In the genomic region with DNA sequence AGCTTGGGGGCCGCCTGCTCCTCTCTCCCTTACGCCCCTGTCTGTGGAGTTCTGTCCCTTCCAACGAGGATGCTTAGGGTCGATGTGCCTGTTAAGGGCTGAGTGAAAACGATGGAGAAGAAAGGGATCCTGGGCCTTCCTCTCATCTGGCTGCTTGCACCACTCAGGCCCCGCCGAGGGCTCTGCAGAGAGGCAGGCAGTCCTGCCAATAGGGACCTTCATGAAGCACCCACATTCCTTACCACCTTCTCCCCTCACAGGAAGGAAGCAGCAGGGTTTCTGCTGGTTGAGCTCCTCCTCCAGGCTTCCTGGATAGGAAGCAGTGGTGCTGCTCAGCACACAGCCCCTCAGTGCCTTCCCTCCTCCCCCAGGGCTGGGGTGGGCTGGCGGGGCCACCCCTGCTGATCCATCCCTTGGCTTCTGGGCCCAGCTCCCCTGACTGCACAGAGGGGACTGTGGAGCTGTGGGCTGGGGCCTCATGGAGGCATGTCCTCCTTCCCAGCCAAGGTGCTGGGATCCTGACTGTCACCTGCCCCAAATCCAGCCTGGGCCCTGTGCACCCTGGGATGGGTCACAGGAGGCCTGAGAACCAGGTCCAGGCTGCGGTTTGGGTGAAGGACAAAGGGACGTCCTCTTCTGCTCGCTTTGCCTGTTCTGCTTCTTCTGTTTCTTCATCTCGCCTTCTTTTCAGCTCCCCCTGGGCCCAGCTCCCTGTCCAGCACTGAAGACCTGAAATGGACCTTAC, we compare ENCODE assay signal across 12 cellular contexts. TPM values are rescaled to one million over a fixed set of nuclear protein-coding genes. Genes with fewer than 3 reads are reported as not detected.
A peak's percentile ranks its signal among the peaks of the same experiment; 100 is the strongest.
DNase-seq lines count a peak whose midpoint lies in the region; FAIRE-seq and TF ChIP-seq lines count a peak whose summit lies in the region.
"Had no signal": no experiment of that assay in that cellular context is flagged by ENCODE, and none has a peak within 500 bp of the region (broad histone marks: within the 10 kb centered on the region; RNA-seq: fewer than 3 reads in every experiment).

No MANE protein-coding gene starts in this region.

- FAIRE-seq in astrocyte (lab: Jason Lieb, UNC) = no peak
- FAIRE-seq: endometrium had no signal

- TF ChIP-seq EP300 in sigmoid colon (IDR thresholded peaks at IDR 0.05) = no peak

- H3K36me3 ChIP-seq in astrocyte (ENCODE audit: insufficient read depth, low read length) (no peaks in the 10 kb centered on the region), sigmoid colon (no peaks in the 10 kb centered on the region)
- no peaks in the 10 kb centered on the region for H3K36me3 ChIP-seq in CD8-positive, alpha-beta memory T cell (ENCODE audit: insufficient read depth, low read length)
- H3K36me3 ChIP-seq: thoracic aorta had no signal

- peaks cover 48% of the 10 kb centered on the region for H3K4me1 Mint-ChIP-seq in activated CD4-positive, alpha-beta T cell treated with anti-CD3 and anti-CD28 coated beads, Interleukin-2, amount 10 ng/mL, durations not matched to agents 24 days and 14 days
- H3K4me1 Mint-ChIP-seq in astrocyte (ENCODE audit: low read depth, unreplicated experiment) = peaks cover 23% of the 10 kb centered on the region
- peaks cover 11 to 31% (median 20%) of the 10 kb centered on the region in 3 donors for H3K4me1 Mint-ChIP-seq in CD8-positive, alpha-beta memory T cell

- H3K9ac ChIP-seq in astrocyte (ENCODE audit: low read length) = peak overlapping the region; percentile 82

- CTCF ChIA-PET in CD8-positive, alpha-beta memory T cell (lab: Charles Lee) = interaction anchor here (1.0 to 1.1 kb wide), 2 partner anchors 11 to 22 kb away, joined by 3 read pairs; no protein-coding TSS in a partner anchor

- H3K4me3 ChIP-seq in astrocyte (ENCODE audit: insufficient read depth, low read depth, low read length) = no peak overlapping the region
- H3K4me3 ChIP-seq in sigmoid colon = no peak overlapping the region
- H3K4me3 ChIP-seq in CD8-positive, alpha-beta memory T cell (ENCODE audit: low read length) = no peak overlapping the region
- H3K4me3 ChIP-seq: thoracic aorta had no signal

- H3K4me1 ChIP-seq in astrocyte (ENCODE audit: insufficient read depth, low read length) (peaks cover 50% of the 10 kb centered on the region), sigmoid colon (peaks cover 0 to 14% (median 13%) of the 10 kb centered on the region in 4 donors)
- H3K4me1 ChIP-seq in CD8-positive, alpha-beta memory T cell (ENCODE audit: insufficient read depth, low read length) = peaks cover 12% of the 10 kb centered on the region

- H3K27me3 ChIP-seq in astrocyte (ENCODE audit: insufficient read depth, low read length) = no peaks in the 10 kb centered on the region
- H3K27me3 ChIP-seq in sigmoid colon = peaks cover 0 to 18% (median 15%) of the 10 kb centered on the region in 3 donors
- H3K27me3 ChIP-seq in CD8-positive, alpha-beta memory T cell (ENCODE audit: insufficient read depth, low read length, poor library complexity, severe bottlenecking) = peaks cover 12% of the 10 kb centered on the region

- H3K4me2 ChIP-seq in astrocyte (ENCODE audit: low read length) = no peak overlapping the region

- no peaks in the 10 kb centered on the region for H4K20me1 ChIP-seq in astrocyte (ENCODE audit: insufficient read depth, low read length)

- H3K27ac ChIP-seq in astrocyte (ENCODE audit: low read depth, low read length) = peak overlapping the region; percentile 82
- H3K27ac ChIP-seq in sigmoid colon = no peak overlapping the region
- no peak overlapping the region for H3K27ac ChIP-seq in CD8-positive, alpha-beta memory T cell (ENCODE audit: low read depth, low read length)
- H3K27ac ChIP-seq: thoracic aorta had no signal

- peaks cover 13% of the 10 kb centered on the region for H3K36me3 Mint-ChIP-seq in activated CD4-positive, alpha-beta T cell treated with anti-CD3 and anti-CD28 coated beads, Interleukin-2, amount 10 ng/mL, durations not matched to agents 24 days and 14 days (ENCODE audit: low read depth)
- peaks cover 4% of the 10 kb centered on the region for H3K36me3 Mint-ChIP-seq in astrocyte (ENCODE audit: low read depth, unreplicated experiment)
- no peaks in the 10 kb centered on the region for H3K36me3 Mint-ChIP-seq in CD8-positive, alpha-beta memory T cell
- H3K36me3 Mint-ChIP-seq: CD4-positive, alpha-beta memory T cell had no signal

- H3K27me3 Mint-ChIP-seq in activated CD4-positive, alpha-beta T cell treated with anti-CD3 and anti-CD28 coated beads, Interleukin-2, amount 10 ng/mL, durations not matched to agents 24 days and 14 days = no peaks in the 10 kb centered on the region
- peaks cover 6% of the 10 kb centered on the region for H3K27me3 Mint-ChIP-seq in astrocyte (ENCODE audit: low read depth, unreplicated experiment)
- peaks cover 23 to 29% of the 10 kb centered on the region in 2 donors for H3K27me3 Mint-ChIP-seq in CD8-positive, alpha-beta memory T cell

- peak; percentile 76 for DNase-seq in activated CD4-positive, alpha-beta T cell treated with anti-CD3 and anti-CD28 coated beads, Interleukin-2, amount 10 ng/mL, durations not matched to agents 24 days and 14 days
- DNase-seq in activated CD4-positive, alpha-beta T cell treated with anti-CD3 and anti-CD28 coated beads, Interleukin-2, amount 50 U/mL, for 1 hour = no peak
- DNase-seq in M059J (ENCODE audit: low read depth) (peak; percentile 31), astrocyte (ENCODE audit: low read depth) (no peak), NCI-H2196 (lab: John Stamatoyannopoulos, UW; ENCODE audit: unreplicated experiment) (no peak), sigmoid colon (no peak)
- peak; percentile 43 for DNase-seq in stimulated activated CD8-positive, alpha-beta memory T cell treated with anti-CD3 and anti-CD28 coated beads, Interleukin-4, amount 100 ng/mL, for 48 hours
- DNase-seq in CD8-positive, alpha-beta memory T cell = no peak
- DNase-seq: stimulated activated CD4-positive, alpha-beta T cell treated with anti-CD3 and anti-CD28 coated beads, Interleukin-12 subunit alpha, Interleukin-12 subunit beta, amount 100 ng/mL, for 4 hours had no signal

- H3K4me3 Mint-ChIP-seq in activated CD4-positive, alpha-beta T cell treated with anti-CD3 and anti-CD28 coated beads, Interleukin-2, amount 10 ng/mL, durations not matched to agents 24 days and 14 days = peak overlapping the region; percentile 70
- no peak overlapping the region for H3K4me3 Mint-ChIP-seq in astrocyte (ENCODE audit: unreplicated experiment)
- no peak overlapping the region for H3K4me3 Mint-ChIP-seq in CD8-positive, alpha-beta memory T cell
- H3K4me3 Mint-ChIP-seq: CD4-positive, alpha-beta memory T cell had no signal

- H3K9me3 Mint-ChIP-seq in activated CD4-positive, alpha-beta T cell treated with anti-CD3 and anti-CD28 coated beads, Interleukin-2, amount 10 ng/mL, durations not matched to agents 24 days and 14 days = no peaks in the 10 kb centered on the region
- H3K9me3 Mint-ChIP-seq in astrocyte (ENCODE audit: unreplicated experiment) = no peaks in the 10 kb centered on the region
- no peaks in the 10 kb centered on the region for H3K9me3 Mint-ChIP-seq in CD8-positive, alpha-beta memory T cell
- H3K9me3 Mint-ChIP-seq: CD4-positive, alpha-beta memory T cell had no signal

- TF ChIP-seq CTCF in astrocyte (IDR thresholded peaks at IDR 0.05; ENCODE audit: insufficient read depth, low read depth, low read length) (no peak), sigmoid colon (IDR thresholded peaks at IDR 0.05) (no peak)

- no peaks in the 10 kb centered on the region for H3K9me3 ChIP-seq in astrocyte (ENCODE audit: insufficient read depth, low read depth, low read length)
- H3K9me3 ChIP-seq in sigmoid colon = no peaks in the 10 kb centered on the region
- no peaks in the 10 kb centered on the region for H3K9me3 ChIP-seq in CD8-positive, alpha-beta memory T cell (ENCODE audit: low read length)
- H3K9me3 ChIP-seq: thoracic aorta had no signal

- H3K27ac Mint-ChIP-seq in activated CD4-positive, alpha-beta T cell treated with anti-CD3 and anti-CD28 coated beads, Interleukin-2, amount 10 ng/mL, durations not matched to agents 24 days and 14 days = peak overlapping the region; percentile 91
- H3K27ac Mint-ChIP-seq in astrocyte (ENCODE audit: unreplicated experiment) = no peak overlapping the region
- H3K27ac Mint-ChIP-seq in CD8-positive, alpha-beta memory T cell = peak overlapping the region in 1 of 8 donors; percentile 34
- H3K27ac Mint-ChIP-seq: CD4-positive, alpha-beta memory T cell had no signal

- TF ChIP-seq POLR2A in sigmoid colon (IDR thresholded peaks at IDR 0.05) = no peak

- peaks cover 15% of the 10 kb centered on the region for H3K79me2 ChIP-seq in astrocyte (ENCODE audit: insufficient read depth, low read length)

- POLR2A ChIA-PET in CD8-positive, alpha-beta memory T cell (lab: Charles Lee) = interaction anchor here (0.8 kb wide), 1 partner anchor 26 kb away, joined by 3 read pairs; no protein-coding TSS in a partner anchor

- WGBS in sigmoid colon, 2 donors = 63 to 78% methylated on average over 12 of the region's 12 CpGs

- intact Hi-C loops in activated CD4-positive, alpha-beta T cell treated with anti-CD3 and anti-CD28 coated beads, Interleukin-2, amount 10 ng/mL, durations not matched to agents 24 days and 14 days (cut with micrococcal nuclease) = loop anchor here (10.0 kb wide), 1 partner anchor 157 kb away; the partner anchor contains the start of genes CCDC127 and SDHA
- intact Hi-C loops in sigmoid colon (cut with DNase I) = no loop called here

- no peak overlapping the region for H2AFZ ChIP-seq in astrocyte (ENCODE audit: low read depth, low read length)

RNA-seq across cellular contexts. Expression of gene AHRR, which starts 50.5 kb away (rescaled TPM):
- 25.8 and 26.0 TPM in 2 replicates for total RNA-seq in activated CD4-positive, alpha-beta T cell treated with anti-CD3 and anti-CD28 coated beads, Interleukin-2, amount 10 ng/mL, durations not matched to agents 24 days and 14 days
- total RNA-seq in M059J (2014; rRNA removed; shearing (Covaris generic)) = 49.1 and 50.6 TPM in 2 replicates
- 8.6 and 10.5 TPM in 2 replicates for total RNA-seq in astrocyte
- 1 to 10 TPM in 1 of 4 donors, under 1 TPM in 2, not detected in 1; under 0.01 to 1.4 (median 0.68) TPM for total RNA-seq in sigmoid colon
- polyA plus RNA-seq in sigmoid colon = 1 to 10 TPM in 2 of 3 donors, under 1 TPM in 1; 0.85 to 1.8 (median 1.2) TPM
- 10 to 100 TPM; 31.7 to 38.2 TPM for total RNA-seq in CD8-positive, alpha-beta memory T cell
- polyA plus RNA-seq in CD8-positive, alpha-beta memory T cell = not detected

Comparison
In these comparisons a context has a peak if more than half of its experiments do, and no peak if none do; other contexts are left out.
1. DNase-seq: peak in activated CD4-positive, alpha-beta T cell treated with anti-CD3 and anti-CD28 coated beads, Interleukin-2, amount 10 ng/mL, durations not matched to agents 24 days and 14 days (single experiment), M059J (single experiment) and stimulated activated CD8-positive, alpha-beta memory T cell treated with anti-CD3 and anti-CD28 coated beads, Interleukin-4, amount 100 ng/mL, for 48 hours (single experiment); none in activated CD4-positive, alpha-beta T cell treated with anti-CD3 and anti-CD28 coated beads, Interleukin-2, amount 50 U/mL, for 1 hour (single experiment), astrocyte (single experiment), NCI-H2196 (single experiment), sigmoid colon (single experiment) and CD8-positive, alpha-beta memory T cell (0 of 5).